Comparison of ENCODE assay signal across 8 cellular contexts in genomic region chr12:49945394-49946080, GRCh38. TPM values are rescaled to one million over a fixed set of nuclear protein-coding genes. Genes with fewer than 3 reads are reported as not detected.
DNase-seq lines count a peak whose midpoint lies in the region; ATAC-seq and TF ChIP-seq lines count a peak whose summit lies in the region.

No MANE protein-coding gene starts in this region.

- CTCF ChIA-PET in RWPE1 (lab: Yijun Ruan, JAX) = interaction anchor here (0.5 to 1.6 kb wide), 21 partner anchors 8 to 158 kb away, joined by 3 to 12 read pairs (median 4); no protein-coding TSS in a partner anchor

- H3K27me3 ChIP-seq in neural progenitor cell = peaks cover 27% of the 10 kb centered on the region

- no peaks in the 10 kb centered on the region for H3K9me3 Mint-ChIP-seq in neural progenitor cell

- H3K79me2 ChIP-seq in neural progenitor cell (ENCODE audit: low read depth) = no peaks in the 10 kb centered on the region

- no peaks in the 10 kb centered on the region for H3K9me3 ChIP-seq in neural progenitor cell (ENCODE audit: low read depth)

- no peaks in the 10 kb centered on the region for H3F3A ChIP-seq in neural progenitor cell (ENCODE audit: low read depth)

- DNase-seq in DMS79 treated with DMSO at 0.1 percent for 48 hours (lab: John Stamatoyannopoulos, UW) (peak; percentile 36), DMS79 (lab: John Stamatoyannopoulos, UW) (no peak), RWPE1 (ENCODE audit: low spot score) (peak; percentile 55), foreskin fibroblast (peak; percentile 78 to 89), neural progenitor cell (ENCODE audit: low spot score) (peak; percentile 88)
- peak; percentile 78 for DNase-seq in activated effector memory CD4-positive, alpha-beta T cell treated with Interleukin-2 at 50 U/mL for 16 hours
- peak; percentile 96 for DNase-seq in stimulated activated naive CD8-positive, alpha-beta T cell treated with anti-CD3 and anti-CD28 coated beads, Interleukin-15, Interleukin-2, amounts not matched to agents 100 U/mL and 50 U/mL, for 24 hours

- H3K27me3 Mint-ChIP-seq in neural progenitor cell (ENCODE audit: insufficient read depth, low read depth) = peaks cover 11% of the 10 kb centered on the region

- peak overlapping the region; percentile 10 for H3K27ac Mint-ChIP-seq in neural progenitor cell

- TF ChIP-seq CTCF in RWPE1 (conservative IDR thresholded peaks at IDR 0.05; ENCODE audit: low read depth) = peak; percentile 67
- TF ChIP-seq CTCF in foreskin fibroblast (IDR thresholded peaks at IDR 0.05; ENCODE audit: low read depth, low read length) = peak; percentile 98
- TF ChIP-seq CTCF in neural progenitor cell (IDR thresholded peaks at IDR 0.05) = peak; percentile 81

- H3K4me1 ChIP-seq in neural progenitor cell = peaks cover 9% of the 10 kb centered on the region

- POLR2A ChIA-PET in RWPE1 (lab: Yijun Ruan, JAX; ENCODE audit: low non-redundant PET) = no interaction called here

- H3K4me2 ChIP-seq in neural progenitor cell = peak overlapping the region; percentile 85

- H2AFZ ChIP-seq in neural progenitor cell (replicated peaks) = peak overlapping the region; percentile 94

- H3K36me3 ChIP-seq in neural progenitor cell = no peaks in the 10 kb centered on the region

- H3K4me1 Mint-ChIP-seq in neural progenitor cell = peaks cover 39% of the 10 kb centered on the region

- H3K9ac ChIP-seq in neural progenitor cell = no peak overlapping the region

- H4K20me1 ChIP-seq in neural progenitor cell (ENCODE audit: low read depth) = no peaks in the 10 kb centered on the region

- no peaks in the 10 kb centered on the region for H3K36me3 Mint-ChIP-seq in neural progenitor cell

- H3K4me3 Mint-ChIP-seq in neural progenitor cell = peak overlapping the region; percentile 82

- H3K4me3 ChIP-seq in foreskin fibroblast (ENCODE audit: low read depth in 1 of 2, low read length in 2 of 2) = no peak overlapping the region
- peak overlapping the region; percentile 42 for H3K4me3 ChIP-seq in neural progenitor cell

- H3K27ac ChIP-seq in RWPE1 = no peak overlapping the region
- H3K27ac ChIP-seq in neural progenitor cell = no peak overlapping the region

- peak; percentile 84 for ATAC-seq in HG03460 (IDR thresholded peaks at IDR 0.05; ENCODE audit: unreplicated experiment)
- ATAC-seq in stimulated activated naive CD8-positive, alpha-beta T cell treated with anti-CD3 and anti-CD28 coated beads, Interleukin-15, Interleukin-2, amounts not matched to agents 100 U/mL and 50 U/mL, for 24 hours = peak; percentile 99

RNA-seq across cellular contexts. Expression of gene AQP2, which starts 5.0 kb away (rescaled TPM):
- not detected in 2 replicates for total RNA-seq in neural progenitor cell (ENCODE audit: low replicate concordance)

RNA-seq across cellular contexts. Expression of gene AQP5, which starts 16.1 kb away (rescaled TPM):
- total RNA-seq in neural progenitor cell (ENCODE audit: low replicate concordance) = 0.09 TPM in 1 of 2 replicates, not detected in the other

RNA-seq across cellular contexts. Expression of gene AQP6, which starts 27.2 kb away (rescaled TPM):
- 0.12 TPM in 1 of 2 replicates, not detected in the other for total RNA-seq in neural progenitor cell (ENCODE audit: low replicate concordance)

RNA-seq across cellular contexts. Expression of gene FAIM2, which starts 41.8 kb away (rescaled TPM):
- 0.39 and 1.2 TPM in 2 replicates for total RNA-seq in neural progenitor cell (ENCODE audit: low replicate concordance)
